In genomic region chr7:155375337-155376277, GRCh38 we compare ENCODE assay signal across 13 cellular contexts.
DNase-seq lines count a peak whose midpoint lies in the region; ATAC-seq and TF ChIP-seq lines count a peak whose summit lies in the region.
"Had no signal": no experiment of that assay in that cellular context is flagged by ENCODE, and none has a peak within 500 bp of the region (broad histone marks: within the 10 kb centered on the region; RNA-seq: fewer than 3 reads in every experiment).

No MANE protein-coding gene starts in this region.

- H3K27ac Mint-ChIP-seq in brain, result no peak overlapping the region
- no peak overlapping the region for H3K27ac Mint-ChIP-seq in stimulated activated effector memory CD8-positive, alpha-beta T cell treated with anti-CD3 and anti-CD28 coated beads, Interleukin-12 subunit alpha, Interleukin-12 subunit beta, amount 100 ng/mL, for 72 hours
- H3K27ac Mint-ChIP-seq: CD4-positive, CD25-positive, alpha-beta regulatory T cell had no signal

- H3K36me3 ChIP-seq in right atrium auricular region (no peaks in the 10 kb centered on the region), Peyer's patch (no peaks in the 10 kb centered on the region)
- H3K36me3 ChIP-seq: SJCRH30 had no signal

- H3K4me3 ChIP-seq in right atrium auricular region (no peak overlapping the region), NB4 (ENCODE audit: low read depth, low read length) (no peak overlapping the region), Peyer's patch (no peak overlapping the region)
- H3K4me3 ChIP-seq: GM23248, SJCRH30 had no signal

- H3K36me3 Mint-ChIP-seq in brain, result no peaks in the 10 kb centered on the region
- no peaks in the 10 kb centered on the region for H3K36me3 Mint-ChIP-seq in stimulated activated effector memory CD8-positive, alpha-beta T cell treated with anti-CD3 and anti-CD28 coated beads, Interleukin-12 subunit alpha, Interleukin-12 subunit beta, amount 100 ng/mL, for 72 hours
- H3K36me3 Mint-ChIP-seq: CD4-positive, CD25-positive, alpha-beta regulatory T cell had no signal

- DNase-seq in Right ventricle myocardium inferior (ENCODE audit: missing footprints) (peak; percentile 8), right atrium auricular region (ENCODE audit: low spot score) (no peak), NB4 (ENCODE audit: low read depth) (peak; percentile 55), Peyer's patch (no peak), left lobe of liver (ENCODE audit: low spot score) (no peak), anterior cingulate cortex (lab: John Stamatoyannopoulos, UW) (no peak)
- DNase-seq in stimulated activated effector memory CD8-positive, alpha-beta T cell treated with anti-CD3 and anti-CD28 coated beads, Interleukin-12 subunit alpha, Interleukin-12 subunit beta, amount 100 ng/mL, for 72 hours (ENCODE audit: low spot score in 2 of 2), result no peak
- DNase-seq: activated CD4-positive, alpha-beta T cell treated with anti-CD3 and anti-CD28 coated beads for 4 hours; CD4-positive, CD25-positive, alpha-beta regulatory T cell; GM23248 had no signal

- H3K4me1 Mint-ChIP-seq in brain, result peaks cover 38% of the 10 kb centered on the region
- H3K4me1 Mint-ChIP-seq in stimulated activated effector memory CD8-positive, alpha-beta T cell treated with anti-CD3 and anti-CD28 coated beads, Interleukin-12 subunit alpha, Interleukin-12 subunit beta, amount 100 ng/mL, for 72 hours, result peaks cover 46% of the 10 kb centered on the region

- H3K27me3 ChIP-seq in right atrium auricular region (peaks cover 61 to 93% of the 10 kb centered on the region in 2 donors), Peyer's patch (peaks cover 0 to 82% of the 10 kb centered on the region in 2 donors)

- H3K27me3 Mint-ChIP-seq in brain, result peaks cover 100% of the 10 kb centered on the region

- H3K9me3 ChIP-seq in right atrium auricular region, result no peaks in the 10 kb centered on the region
- no peaks in the 10 kb centered on the region for H3K9me3 ChIP-seq in Peyer's patch
- H3K9me3 ChIP-seq: SJCRH30 had no signal

- no peak for ATAC-seq in Right ventricle myocardium inferior
- no peak for ATAC-seq in stimulated activated effector memory CD8-positive, alpha-beta T cell treated with anti-CD3 and anti-CD28 coated beads, Interleukin-12 subunit alpha, Interleukin-12 subunit beta, amount 100 ng/mL, for 72 hours
- ATAC-seq in left lobe of liver, result no peak
- ATAC-seq: HepG2 had no signal

- peaks cover 0 to 10% (median 0%) of the 10 kb centered on the region in 5 experiments for H3K9me3 Mint-ChIP-seq in brain
- no peaks in the 10 kb centered on the region for H3K9me3 Mint-ChIP-seq in stimulated activated effector memory CD8-positive, alpha-beta T cell treated with anti-CD3 and anti-CD28 coated beads, Interleukin-12 subunit alpha, Interleukin-12 subunit beta, amount 100 ng/mL, for 72 hours

- no peak overlapping the region for H3K27ac ChIP-seq in right atrium auricular region
- H3K27ac ChIP-seq in Peyer's patch, result no peak overlapping the region
- H3K27ac ChIP-seq: GM23248, SJCRH30 had no signal

- TF ChIP-seq CTCF in right atrium auricular region (IDR thresholded peaks at IDR 0.05), result no peak
- TF ChIP-seq CTCF in NB4 (IDR thresholded peaks at IDR 0.05; ENCODE audit: low read depth, low read length), result no peak
- no peak for TF ChIP-seq CTCF in brain (conservative IDR thresholded peaks at IDR 0.05)
- TF ChIP-seq CTCF in Peyer's patch (IDR thresholded peaks at IDR 0.05), result no peak

- intact Hi-C loops in Right ventricle myocardium inferior (cut with DNase I), result no loop called here

- H3K4me3 Mint-ChIP-seq in brain, result peak overlapping the region in 4 of 5 experiments; percentile 23 to 78 (median 62)
- H3K4me3 Mint-ChIP-seq in stimulated activated effector memory CD8-positive, alpha-beta T cell treated with anti-CD3 and anti-CD28 coated beads, Interleukin-12 subunit alpha, Interleukin-12 subunit beta, amount 100 ng/mL, for 72 hours, result peak overlapping the region; percentile 73

- TF ChIP-seq POLR2A in NB4 (IDR thresholded peaks at IDR 0.05; ENCODE audit: extremely low read depth, insufficient read length), result no peak
- no peak for TF ChIP-seq POLR2A in Peyer's patch (IDR thresholded peaks at IDR 0.05)

- H3K4me1 ChIP-seq in right atrium auricular region, result peaks cover 0 to 59% of the 10 kb centered on the region in 2 donors
- peaks cover 0 to 72% (median 32%) of the 10 kb centered on the region in 4 donors for H3K4me1 ChIP-seq in Peyer's patch
- H3K4me1 ChIP-seq: SJCRH30 had no signal

Comparison
In these comparisons a context has a peak if more than half of its experiments do, and no peak if none do; other contexts are left out.
1. DNase-seq: peak in Right ventricle myocardium inferior (single experiment) and NB4 (single experiment); none in right atrium auricular region (single experiment), stimulated activated effector memory CD8-positive, alpha-beta T cell treated with anti-CD3 and anti-CD28 coated beads, Interleukin-12 subunit alpha, Interleukin-12 subunit beta, amount 100 ng/mL, for 72 hours (0 of 2), Peyer's patch (0 of 3), left lobe of liver (single experiment) and anterior cingulate cortex (0 of 58).